1 cellular context compared by ENCODE assay signal in genomic region chrX:107571296-107571998, GRCh38.
TF ChIP-seq lines count a peak whose summit lies in the region.

No MANE protein-coding gene starts in this region.

TF ChIP-seq in GM12878, 131 proteins besides CTCF, POLR2A, EP300 and RAD21 (continued from another document):
- TF ChIP-seq BCL11A (IDR thresholded peaks at IDR 0.05; ENCODE audit: low read depth, low read length), result no peak
- TF ChIP-seq MXI1 (IDR thresholded peaks at IDR 0.05; ENCODE audit: low read depth, low read length), result no peak
- TF ChIP-seq SUPT20H (IDR thresholded peaks at IDR 0.05; ENCODE audit: borderline replicate concordance, control insufficient read depth, low read depth, low read length), result no peak
- no peak for TF ChIP-seq ETV6 (conservative IDR thresholded peaks at IDR 0.05 in 1 of 2, IDR thresholded peaks at IDR 0.05 in 1 of 2; ENCODE audit: borderline replicate concordance in 1 of 2, low read depth in 1 of 2)
- no peak for TF ChIP-seq ZZZ3 (IDR thresholded peaks at IDR 0.05; ENCODE audit: control insufficient read depth, insufficient read length, low read depth)
- TF ChIP-seq RB1 (IDR thresholded peaks at IDR 0.05; ENCODE audit: borderline replicate concordance), result no peak
